In genomic region chr9:132228062-132228461, GRCh38 we compare ENCODE assay signal across 2 cellular contexts.
TF ChIP-seq lines count a peak whose summit lies in the region.

No MANE protein-coding gene starts in this region.

TF ChIP-seq in HepG2, 621 proteins besides CTCF, POLR2A, EP300 and RAD21:
- TF ChIP-seq IRF9 (CRISPR knock-in tag; IDR thresholded peaks at IDR 0.05; ENCODE audit: borderline replicate concordance) = no peak
- TF ChIP-seq BHLHE40 (IDR thresholded peaks at IDR 0.05; ENCODE audit: low read length) = peak; percentile 72; the same call in 1 of the 2 replicates

TF ChIP-seq in H1, 55 proteins besides CTCF, POLR2A, EP300 and RAD21:
- no peak for TF ChIP-seq MAX (IDR thresholded peaks at IDR 0.05)
- no peak for TF ChIP-seq SP1 (IDR thresholded peaks at IDR 0.05; ENCODE audit: low read depth, low read length)
- TF ChIP-seq KDM4A (IDR thresholded peaks at IDR 0.05; ENCODE audit: low read depth, low read length, severe bottlenecking) = no peak
- TF ChIP-seq YY1 (IDR thresholded peaks at IDR 0.05; ENCODE audit: low read depth, low read length) = no peak
- no peak for TF ChIP-seq GABPA (IDR thresholded peaks at IDR 0.05; ENCODE audit: borderline replicate concordance, insufficient read depth, low read length)
